In genomic region chr1:12184008-12184681, GRCh38 we compare ENCODE assay signal across 9 cellular contexts. TPM values are rescaled to one million over a fixed set of nuclear protein-coding genes. Genes with fewer than 3 reads are reported as not detected.
DNase-seq lines count a peak whose midpoint lies in the region; ATAC-seq and TF ChIP-seq lines count a peak whose summit lies in the region.
"Had no signal": no experiment of that assay in that cellular context is flagged by ENCODE, and none has a peak within 500 bp of the region (broad histone marks: within the 10 kb centered on the region; RNA-seq: fewer than 3 reads in every experiment).

No MANE protein-coding gene starts in this region.

- TF ChIP-seq CTCF in Calu3 (IDR thresholded peaks at IDR 0.05; ENCODE audit: unreplicated experiment), result no peak
- no peak for TF ChIP-seq CTCF in natural killer cell (IDR thresholded peaks at IDR 0.05)
- TF ChIP-seq CTCF in GM20000 (IDR thresholded peaks at IDR 0.05; ENCODE audit: extremely low read depth, missing control alignments), result no peak

- ATAC-seq in natural killer cell, result peak; percentile 36 to 63 (median 48)
- ATAC-seq in GM21723 (IDR thresholded peaks at IDR 0.05; ENCODE audit: unreplicated experiment), result no peak
- ATAC-seq in HG03439 (IDR thresholded peaks at IDR 0.05; ENCODE audit: unreplicated experiment), result no peak

- H3K36me3 Mint-ChIP-seq in Calu3 (ENCODE audit: insufficient read depth, unreplicated experiment), result no peaks in the 10 kb centered on the region
- H3K36me3 Mint-ChIP-seq in natural killer cell, result no peaks in the 10 kb centered on the region

- H3K9me3 Mint-ChIP-seq in Calu3 (ENCODE audit: low read depth, unreplicated experiment) (no peaks in the 10 kb centered on the region), natural killer cell (no peaks in the 10 kb centered on the region)

- no peaks in the 10 kb centered on the region for H3K36me3 ChIP-seq in SJCRH30

- H3K27ac Mint-ChIP-seq in Calu3 (ENCODE audit: unreplicated experiment), result no peak overlapping the region
- H3K27ac Mint-ChIP-seq in natural killer cell, result peak overlapping the region; percentile 99

- no peak overlapping the region for H3K4me3 Mint-ChIP-seq in Calu3 (ENCODE audit: low read depth, unreplicated experiment)
- peak overlapping the region; percentile 55 for H3K4me3 Mint-ChIP-seq in natural killer cell

- DNase-seq in Calu3 (peak; percentile 21), SJCRH30 (peak; percentile 50 to 56), fibroblast of gingiva (ENCODE audit: low read depth) (peak; percentile 81), natural killer cell (no peak), GM20000 (ENCODE audit: low spot score) (no peak), DMS153 (lab: John Stamatoyannopoulos, UW) (no peak)

- intact Hi-C loops in Calu3 (cut with micrococcal nuclease; ENCODE audit: unreplicated experiment) (no loop called here), natural killer cell (cut with micrococcal nuclease) (no loop called here)

- H3K4me3 ChIP-seq in SJCRH30, result 0 out of 2 replicates have a peak overlapping the region, but pooled peaks have one; percentile 26

- H3K27ac ChIP-seq in SJCRH30, result no peak overlapping the region; the same call in 1 of the 2 replicates
- H3K27ac ChIP-seq: KMS-11 had no signal

- H3K4me1 Mint-ChIP-seq in Calu3 (ENCODE audit: low read depth, unreplicated experiment) (peaks cover 17% of the 10 kb centered on the region), natural killer cell (peaks cover 66 to 97% of the 10 kb centered on the region in 2 donors)

- H3K9me3 ChIP-seq in SJCRH30 (replicated peaks), result no peaks in the 10 kb centered on the region

- CTCF ChIA-PET in Calu3 (lab: Charles Lee), result interaction anchor here (1.2 kb wide), 1 partner anchor 60 kb away, joined by 6 read pairs; no protein-coding TSS in a partner anchor

- peaks cover 24% of the 10 kb centered on the region for H3K4me1 ChIP-seq in SJCRH30

- 0 out of 2 replicates have a peak, but pooled peaks cover 1% of the 10 kb centered on the region for H3K27me3 ChIP-seq in SJCRH30

- peaks cover 3% of the 10 kb centered on the region for H3K27me3 Mint-ChIP-seq in Calu3 (ENCODE audit: unreplicated experiment)
- H3K27me3 Mint-ChIP-seq in natural killer cell (ENCODE audit: low read depth in 2 of 2), result no peaks in the 10 kb centered on the region

- no TSS peak for BruUV-seq in Calu3 (replicated peaks; lab: Mats Ljungman, UMichigan)

RNA-seq across cellular contexts. Expression of gene TNFRSF1B, which starts 17.4 kb away (rescaled TPM):
- total RNA-seq in Calu3 (2022) (1.3 and 2.9 TPM in 2 replicates), natural killer cell (100 to 1,000 TPM; 152 to 173 (median 172) TPM)
- total RNA-seq in SJCRH30 (2014; rRNA removed; shearing (Covaris generic)), result 6.8 and 7.0 TPM in 2 replicates

RNA-seq across cellular contexts. Expression of gene VPS13D, which starts 45.7 kb away (rescaled TPM):
- total RNA-seq in Calu3 (2022), result 30.6 and 33.1 TPM in 2 replicates
- total RNA-seq in SJCRH30 (2014; rRNA removed; shearing (Covaris generic)), result 32.4 and 33.1 TPM in 2 replicates
- total RNA-seq in natural killer cell, result 10 to 100 TPM; 66.3 to 94.0 (median 81.7) TPM

Comparison
In these comparisons a context has a peak if more than half of its experiments do, and no peak if none do; other contexts are left out.
1. DNase-seq: peak in Calu3 (single experiment), SJCRH30 (2 of 2) and fibroblast of gingiva (single experiment); none in natural killer cell (single experiment), GM20000 (single experiment) and DMS153 (single experiment).
2. ATAC-seq: peak in natural killer cell (3 of 3); none in GM21723 (single experiment) and HG03439 (single experiment).
3. RNA of gene TNFRSF1B, which starts 17.4 kb away (total RNA-seq): 152 to 173 TPM in natural killer cell; 6.8 to 7.0 TPM in SJCRH30 and 1.3 to 2.9 TPM in Calu3; every median in the first group is over 10 times any median in the second.